ENCODE assay signal across 24 cellular contexts in genomic region chr9:106934424-106934823, GRCh38.
DNase-seq lines count a peak whose midpoint lies in the region; ATAC-seq, FAIRE-seq and TF ChIP-seq lines count a peak whose summit lies in the region.
"Had no signal": no experiment of that assay in that cellular context is flagged by ENCODE, and none has a peak within 500 bp of the region (broad histone marks: within the 10 kb centered on the region; RNA-seq: fewer than 3 reads in every experiment).

No MANE protein-coding gene starts in this region.

- H3K79me2 ChIP-seq in GM23338 (replicated peaks; ENCODE audit: insufficient read depth), result peaks cover 68% of the 10 kb centered on the region

- peak; percentile 24 for DNase-seq in GM23338 (ENCODE audit: low spot score)
- DNase-seq in WTC11 (ENCODE audit: low spot score), result no peak
- no peak for DNase-seq in GM12891 (ENCODE audit: insufficient read length, low spot score)
- DNase-seq in stimulated activated effector memory CD8-positive, alpha-beta T cell treated with anti-CD3 and anti-CD28 coated beads, Interleukin-12 subunit alpha, Interleukin-12 subunit beta, amount 100 ng/mL, for 72 hours (ENCODE audit: low spot score in 2 of 2), result no peak
- DNase-seq in activated naive CD4-positive, alpha-beta T cell treated with Interleukin-2 at 50 U/mL for 16 hours, result no peak
- DNase-seq: ACHN; AML-193; BE2C; CD4-positive, alpha-beta T cell; CD8-positive, alpha-beta memory T cell; DMS 273 treated with DMSO at 0.1 percent for 48 hours; DMS79; GF-D8; HFFc6 had no signal

- POLR2A ChIA-PET in WTC11 (lab: Charles Lee), result interaction anchor here (0.6 to 1.3 kb wide), 2 partner anchors 71 to 74 kb away, joined by 3 to 6 read pairs; partner anchors contain the start of gene ZNF462

- H3K27me3 Mint-ChIP-seq in GM23338 (ENCODE audit: insufficient read depth, low read depth, poor library complexity) (peaks cover 4% of the 10 kb centered on the region), WTC11 (ENCODE audit: low read depth) (no peaks in the 10 kb centered on the region)
- H3K27me3 Mint-ChIP-seq: CD4-positive, alpha-beta T cell; CD8-positive, alpha-beta memory T cell had no signal

- H3K4me3 ChIP-seq in GM23338, result no peak overlapping the region
- H3K4me3 ChIP-seq in HUES6 (ENCODE audit: low read depth, low read length), result no peak overlapping the region; the same call in 1 of the 2 replicates
- H3K4me3 ChIP-seq in iPS-18a (ENCODE audit: low read length), result peak overlapping the region; percentile 36
- H3K4me3 ChIP-seq: BLaER1 treated with 17β-estradiol and CSF1 and Interleukin-3, amounts not matched to agents 10 nM and 100 nM; HAP-1 had no signal

- no peak for TF ChIP-seq POLR2A in GM12891 (IDR thresholded peaks at IDR 0.05; ENCODE audit: low read depth, low read length)

- peaks cover 38% of the 10 kb centered on the region for H3K4me1 Mint-ChIP-seq in GM23338
- peaks cover 37% of the 10 kb centered on the region for H3K4me1 Mint-ChIP-seq in WTC11
- no peaks in the 10 kb centered on the region for H3K4me1 Mint-ChIP-seq in stimulated activated effector memory CD8-positive, alpha-beta T cell treated with anti-CD3 and anti-CD28 coated beads, Interleukin-12 subunit alpha, Interleukin-12 subunit beta, amount 100 ng/mL, for 72 hours
- H3K4me1 Mint-ChIP-seq: CD14-positive monocyte; CD8-positive, alpha-beta memory T cell had no signal

- H3K36me3 ChIP-seq in GM23338 (ENCODE audit: insufficient read depth), result peaks cover 66% of the 10 kb centered on the region
- H3K36me3 ChIP-seq in HUES6 (ENCODE audit: control insufficient read depth, insufficient read depth, low read length), result peaks cover 95% of the 10 kb centered on the region
- peaks cover 77% of the 10 kb centered on the region for H3K36me3 ChIP-seq in iPS-18a (ENCODE audit: control insufficient read depth, low read depth, low read length)

- no peaks in the 10 kb centered on the region for H3F3A ChIP-seq in GM23338 (replicated peaks; ENCODE audit: low read depth)

- FAIRE-seq in GM12891 (lab: Jason Lieb, UNC), result no peak
- FAIRE-seq: A204.1, D721Med, GM12892 had no signal

- ATAC-seq in GM23338 (peak; percentile 69), WTC11 (peak; percentile 50), HG03457 (IDR thresholded peaks at IDR 0.05; ENCODE audit: unreplicated experiment) (no peak)
- no peak for ATAC-seq in stimulated activated effector memory CD8-positive, alpha-beta T cell treated with anti-CD3 and anti-CD28 coated beads, Interleukin-12 subunit alpha, Interleukin-12 subunit beta, amount 100 ng/mL, for 72 hours

- CTCF ChIA-PET in WTC11 (lab: Charles Lee), result no interaction called here

- H3K4me3 Mint-ChIP-seq in GM23338 (0 out of 3 replicates have a peak overlapping the region, but pooled peaks have one; percentile 3), WTC11 (no peak overlapping the region)
- no peak overlapping the region for H3K4me3 Mint-ChIP-seq in stimulated activated effector memory CD8-positive, alpha-beta T cell treated with anti-CD3 and anti-CD28 coated beads, Interleukin-12 subunit alpha, Interleukin-12 subunit beta, amount 100 ng/mL, for 72 hours
- H3K4me3 Mint-ChIP-seq: CD14-positive monocyte; CD4-positive, alpha-beta T cell; CD8-positive, alpha-beta memory T cell; HFFc6 had no signal

- peaks cover 15% of the 10 kb centered on the region for H3K4me1 ChIP-seq in GM23338 (ENCODE audit: insufficient read depth)
- H3K4me1 ChIP-seq in HUES6 (ENCODE audit: control insufficient read depth, insufficient read depth, low read length), result peaks cover 18% of the 10 kb centered on the region
- peaks cover 21% of the 10 kb centered on the region for H3K4me1 ChIP-seq in iPS-18a (ENCODE audit: control insufficient read depth, low read depth, low read length)
- H3K4me1 ChIP-seq: BE2C; BLaER1 treated with 17β-estradiol and CSF1 and Interleukin-3, amounts not matched to agents 10 nM and 100 nM had no signal

- H3K27ac ChIP-seq in GM23338 (ENCODE audit: low read depth), result peak overlapping the region; percentile 21
- peak overlapping the region; percentile 64; the same call in 1 of the 2 replicates for H3K27ac ChIP-seq in HUES6 (ENCODE audit: low read depth, low read length)
- peak overlapping the region; percentile 17 for H3K27ac ChIP-seq in iPS-18a (ENCODE audit: low read length)
- H3K27ac ChIP-seq: 22Rv1; BLaER1 treated with 17β-estradiol and CSF1 and Interleukin-3, amounts not matched to agents 10 nM and 100 nM had no signal

- TF ChIP-seq CTCF in GM23338 (conservative IDR thresholded peaks at IDR 0.05; ENCODE audit: low read depth in 2 of 2) (no peak), WTC11 (IDR thresholded peaks at IDR 0.05) (no peak)

- H3K36me3 Mint-ChIP-seq in GM23338 (ENCODE audit: low read depth), result peaks cover 89% of the 10 kb centered on the region
- H3K36me3 Mint-ChIP-seq in WTC11, result peaks cover 78% of the 10 kb centered on the region
- H3K36me3 Mint-ChIP-seq in stimulated activated effector memory CD8-positive, alpha-beta T cell treated with anti-CD3 and anti-CD28 coated beads, Interleukin-12 subunit alpha, Interleukin-12 subunit beta, amount 100 ng/mL, for 72 hours, result no peaks in the 10 kb centered on the region
- H3K36me3 Mint-ChIP-seq: CD14-positive monocyte; CD8-positive, alpha-beta memory T cell had no signal

- no peak overlapping the region for H2AFZ ChIP-seq in GM23338

- peak overlapping the region; percentile 15; the same call in 1 of the 2 replicates for H3K4me2 ChIP-seq in GM23338
- H3K4me2 ChIP-seq: BLaER1 treated with 17β-estradiol and CSF1 and Interleukin-3, amounts not matched to agents 10 nM and 100 nM had no signal

- peaks cover 13% of the 10 kb centered on the region; the same call in 1 of the 2 replicates for H4K20me1 ChIP-seq in GM23338 (replicated peaks; ENCODE audit: insufficient read depth)
- H4K20me1 ChIP-seq: BLaER1 treated with 17β-estradiol and CSF1 and Interleukin-3, amounts not matched to agents 10 nM and 100 nM had no signal

- peak overlapping the region; percentile 40 for H3K27ac Mint-ChIP-seq in GM23338
- 0 out of 2 replicates have a peak overlapping the region, but pooled peaks have one; percentile 2 for H3K27ac Mint-ChIP-seq in WTC11
- no peak overlapping the region for H3K27ac Mint-ChIP-seq in stimulated activated effector memory CD8-positive, alpha-beta T cell treated with anti-CD3 and anti-CD28 coated beads, Interleukin-12 subunit alpha, Interleukin-12 subunit beta, amount 100 ng/mL, for 72 hours
- H3K27ac Mint-ChIP-seq: CD14-positive monocyte; CD4-positive, alpha-beta T cell; CD8-positive, alpha-beta memory T cell; HFFc6 had no signal

- H3K9me3 Mint-ChIP-seq in GM23338 (no peaks in the 10 kb centered on the region), WTC11 (no peaks in the 10 kb centered on the region)
- peaks cover 11% of the 10 kb centered on the region for H3K9me3 Mint-ChIP-seq in stimulated activated effector memory CD8-positive, alpha-beta T cell treated with anti-CD3 and anti-CD28 coated beads, Interleukin-12 subunit alpha, Interleukin-12 subunit beta, amount 100 ng/mL, for 72 hours
- H3K9me3 Mint-ChIP-seq: CD4-positive, alpha-beta T cell; HFFc6 had no signal

- no peaks in the 10 kb centered on the region for H3K27me3 ChIP-seq in GM23338 (ENCODE audit: insufficient read depth)
- H3K27me3 ChIP-seq in HUES6 (ENCODE audit: control insufficient read depth, insufficient read depth, low read length), result no peaks in the 10 kb centered on the region
- H3K27me3 ChIP-seq in iPS-18a (ENCODE audit: control insufficient read depth, insufficient read depth, low read length), result no peaks in the 10 kb centered on the region
- H3K27me3 ChIP-seq: BE2C; BLaER1 treated with 17β-estradiol and CSF1 and Interleukin-3, amounts not matched to agents 10 nM and 100 nM had no signal

- H3K9me2 ChIP-seq in GM23338 (ENCODE audit: insufficient read depth), result no peaks in the 10 kb centered on the region

- H3K9me3 ChIP-seq in HUES6 (ENCODE audit: control insufficient read depth, insufficient read depth, low read depth, low read length) (no peaks in the 10 kb centered on the region), iPS-18a (ENCODE audit: control insufficient read depth, low read depth, low read length) (no peaks in the 10 kb centered on the region)
- H3K9me3 ChIP-seq: BE2C, HAP-1 had no signal

- H3K9ac ChIP-seq in HUES6 (ENCODE audit: low read length) (no peak overlapping the region), iPS-18a (ENCODE audit: low read length) (peak overlapping the region; percentile 19)
- H3K9ac ChIP-seq: BLaER1 treated with 17β-estradiol and CSF1 and Interleukin-3, amounts not matched to agents 10 nM and 100 nM had no signal

TF ChIP-seq in GM23338, 12 proteins besides CTCF, POLR2A, EP300 and RAD21 (continues in another document):
- TF ChIP-seq JUNB (IDR thresholded peaks at IDR 0.05; ENCODE audit: unreplicated experiment) (no peak), CREB1 (CRISPR knock-in tag; IDR thresholded peaks at IDR 0.05; ENCODE audit: low read depth) (no peak), ZNF114 (CRISPR knock-in tag; IDR thresholded peaks at IDR 0.05) (no peak)

TF ChIP-seq in WTC11, 78 proteins besides CTCF, POLR2A, EP300 and RAD21 (continues in another document):
- no peak for TF ChIP-seq ZNF232 (CRISPR knock-in tag; IDR thresholded peaks at IDR 0.05)
- TF ChIP-seq TCF7 (CRISPR knock-in tag; IDR thresholded peaks at IDR 0.05; ENCODE audit: low read depth), result no peak
- TF ChIP-seq ZNF263 (CRISPR knock-in tag; IDR thresholded peaks at IDR 0.05; ENCODE audit: low read depth), result no peak
- no peak for TF ChIP-seq MXD4 (CRISPR knock-in tag; IDR thresholded peaks at IDR 0.05; ENCODE audit: borderline replicate concordance)
- no peak for TF ChIP-seq ZNF416 (CRISPR knock-in tag; IDR thresholded peaks at IDR 0.05)
- TF ChIP-seq ZNF396 (CRISPR knock-in tag; IDR thresholded peaks at IDR 0.05; ENCODE audit: borderline replicate concordance), result no peak
- no peak for TF ChIP-seq FOXK1 (CRISPR knock-in tag; IDR thresholded peaks at IDR 0.05)
- no peak for TF ChIP-seq SOX15 (CRISPR knock-in tag; IDR thresholded peaks at IDR 0.05)
- TF ChIP-seq CREM (CRISPR knock-in tag; IDR thresholded peaks at IDR 0.05), result no peak
- TF ChIP-seq MYBL2 (CRISPR knock-in tag; IDR thresholded peaks at IDR 0.05), result no peak

TF ChIP-seq in GM12891, 5 proteins besides CTCF, POLR2A, EP300 and RAD21:
- TF ChIP-seq PAX5 (IDR thresholded peaks at IDR 0.05; ENCODE audit: insufficient read depth, low read length, severe bottlenecking) (no peak), SPI1 (IDR thresholded peaks at IDR 0.05; ENCODE audit: low read depth, low read length) (no peak), TAF1 (IDR thresholded peaks at IDR 0.05; ENCODE audit: low read depth, low read length) (no peak), POLR2AphosphoS5 (IDR thresholded peaks at IDR 0.05; ENCODE audit: low read depth, low read length) (no peak), POU2F2 (IDR thresholded peaks at IDR 0.05; ENCODE audit: low read depth, low read length) (no peak)

Comparison
In these comparisons a context has a peak if more than half of its experiments do, and no peak if none do; other contexts are left out.
1. ATAC-seq: peak in GM23338 (single experiment) and WTC11 (single experiment); none in HG03457 (single experiment) and stimulated activated effector memory CD8-positive, alpha-beta T cell treated with anti-CD3 and anti-CD28 coated beads, Interleukin-12 subunit alpha, Interleukin-12 subunit beta, amount 100 ng/mL, for 72 hours (single experiment).
2. Peak in every context shown above with its lines, with median percentiles within 50 percentile points of each other: H3K27ac ChIP-seq.